In genomic region chr7:87934699-87935372, GRCh38 we compare ENCODE assay signal across 7 cellular contexts. TPM values are rescaled to one million over a fixed set of nuclear protein-coding genes. Genes with fewer than 3 reads are reported as not detected.
A peak's percentile ranks its signal among the peaks of the same experiment; 100 is the strongest.
DNase-seq lines count a peak whose midpoint lies in the region; ATAC-seq and TF ChIP-seq lines count a peak whose summit lies in the region.

No MANE protein-coding gene starts in this region.

- ATAC-seq in HG02852 (IDR thresholded peaks at IDR 0.05; ENCODE audit: unreplicated experiment) (peak; percentile 4), GM18519 (IDR thresholded peaks at IDR 0.05; ENCODE audit: low FRiP score, unreplicated experiment) (no peak)
- no peak for ATAC-seq in stimulated activated naive CD8-positive, alpha-beta T cell treated with anti-CD3 and anti-CD28 coated beads, Interleukin-15, Interleukin-2, amounts not matched to agents 100 U/mL and 50 U/mL, for 24 hours

- no TSS peak for BruUV-seq in PC-9 (replicated peaks; lab: Mats Ljungman, UMichigan)

- H3K27me3 ChIP-seq in PC-9 (ENCODE audit: insufficient read depth, low read depth), result no peaks in the 10 kb centered on the region

- no peaks in the 10 kb centered on the region for H3K36me3 ChIP-seq in PC-9 (ENCODE audit: low read depth)

- no peaks in the 10 kb centered on the region for H3K79me2 ChIP-seq in PC-9 (ENCODE audit: low read depth)

- H4K20me1 ChIP-seq in PC-9 (ENCODE audit: insufficient read depth), result no peaks in the 10 kb centered on the region

- no peak overlapping the region for H3K27ac ChIP-seq in PC-9
- peak overlapping the region; percentile 44 for H3K27ac ChIP-seq in caudate nucleus (ENCODE audit: low read depth, low read length)

- intact Hi-C loops in PC-9 (cut with micrococcal nuclease; ENCODE audit: unreplicated experiment), result loop anchor here (10.0 kb wide), 1 partner anchor 280 kb away; no protein-coding TSS in a partner anchor

- no peaks in the 10 kb centered on the region; the same call in 1 of the 2 replicates for H3K9me2 ChIP-seq in PC-9 (ENCODE audit: insufficient read depth)

- H3K4me3 ChIP-seq in PC-9, result peak overlapping the region; percentile 77

- CTCF ChIA-PET in GM10248 (lab: Yijun Ruan, JAX), result interaction anchor here (1.4 to 2.4 kb wide), 5 partner anchors 10 to 78 kb away, joined by 3 to 10 read pairs (median 5); no protein-coding TSS in a partner anchor
- CTCF ChIA-PET in PC-9 (lab: Charles Lee), result no interaction called here

- TF ChIP-seq CTCF in GM10248 (IDR thresholded peaks at IDR 0.05; ENCODE audit: control extremely low read depth, extremely low read depth, low read depth, missing control alignments), result no peak
- TF ChIP-seq CTCF in PC-9 (conservative IDR thresholded peaks at IDR 0.05), result no peak

- DNase-seq in GM10248 (ENCODE audit: extremely low spot score) (peak; percentile 50), PC-9 (no peak), caudate nucleus (lab: John Stamatoyannopoulos, UW) (peak in 50 of 61 donors; percentile 5 to 79 (median 36)), kidney tubule cell (ENCODE audit: low spot score) (peak; percentile 22)
- peak; percentile 19 for DNase-seq in stimulated activated naive CD8-positive, alpha-beta T cell treated with anti-CD3 and anti-CD28 coated beads, Interleukin-15, Interleukin-2, amounts not matched to agents 100 U/mL and 50 U/mL, for 24 hours

- POLR2A ChIA-PET in GM10248 (lab: Yijun Ruan, JAX) (interaction anchor here (0.6 to 0.7 kb wide), 4 partner anchors 9 to 721 kb away, joined by 3 to 5 read pairs (median 4); no protein-coding TSS in a partner anchor), PC-9 (lab: Charles Lee; ENCODE audit: unreplicated experiment) (no interaction called here)

- H3K4me1 ChIP-seq in PC-9 (replicated peaks; ENCODE audit: insufficient read depth), result no peaks in the 10 kb centered on the region

- H3K4me2 ChIP-seq in PC-9, result peak overlapping the region; percentile 94

- no peaks in the 10 kb centered on the region for H3K9me3 ChIP-seq in PC-9 (ENCODE audit: insufficient read depth, low read depth)

- peak overlapping the region; percentile 88 for H2AFZ ChIP-seq in PC-9

- no peaks in the 10 kb centered on the region for H3F3A ChIP-seq in PC-9 (ENCODE audit: insufficient read depth, low read depth)

RNA-seq across cellular contexts. Expression of gene ADAM22, which starts 0.8 kb away (rescaled TPM):
- 13.0 and 14.0 TPM in 2 replicates for total RNA-seq in PC-9 (2021)

RNA-seq across cellular contexts. Expression of gene DBF4, which starts 58.5 kb away (rescaled TPM):
- 47.9 and 52.7 TPM in 2 replicates for total RNA-seq in PC-9 (2021)

RNA-seq across cellular contexts. Expression of gene SLC25A40, which starts 58.7 kb away (rescaled TPM):
- total RNA-seq in PC-9 (2021), result 33.5 and 47.7 TPM in 2 replicates

Comparison
In these comparisons a context has a peak if more than half of its experiments do, and no peak if none do; other contexts are left out.
1. DNase-seq: peak in GM10248 (single experiment), caudate nucleus (50 of 61), kidney tubule cell (single experiment) and stimulated activated naive CD8-positive, alpha-beta T cell treated with anti-CD3 and anti-CD28 coated beads, Interleukin-15, Interleukin-2, amounts not matched to agents 100 U/mL and 50 U/mL, for 24 hours (single experiment); none in PC-9 (0 of 2).